In genomic region chr15:84794148-84794547, GRCh38 we compare ENCODE assay signal across 26 cellular contexts.
"Had no signal": no experiment of that assay in that cellular context is flagged by ENCODE, and none has a peak within 500 bp of the region (broad histone marks: within the 10 kb centered on the region; RNA-seq: fewer than 3 reads in every experiment).

No MANE protein-coding gene starts in this region.

- H3K27me3 ChIP-seq: colonic mucosa, dorsolateral prefrontal cortex, esophagus muscularis mucosa, esophagus squamous epithelium, foreskin keratinocyte, gastrocnemius medialis, gastroesophageal sphincter, heart left ventricle, heart right ventricle had no signal

- H3K27ac ChIP-seq: colonic mucosa, coronary artery, dorsolateral prefrontal cortex, epithelial cell of prostate, esophagus muscularis mucosa, esophagus squamous epithelium, foreskin keratinocyte, gastroesophageal sphincter, heart left ventricle, heart right ventricle had no signal

- H3K27me3 Mint-ChIP-seq: dendritic cell treated with granulocyte-macrophage colony-stimulating factor and Interleukin-4, amounts not matched to agents 40 ng/mL and 50 ng/mL, for 4 days; effector memory CD8-positive, alpha-beta T cell had no signal

- DNase-seq: colonic mucosa; cortex of kidney; dermis blood vessel endothelial cell; dorsolateral prefrontal cortex; effector CD4-positive, alpha-beta T cell; effector CD8-positive, alpha-beta T cell; effector memory CD4-positive, alpha-beta T cell; effector memory CD8-positive, alpha-beta T cell; endodermal cell; erythroblast; esophagus squamous epithelium; foreskin fibroblast; foreskin keratinocyte; foreskin melanocyte; gastrocnemius medialis; glutamatergic neuron; heart left ventricle; heart right ventricle had no signal

- ATAC-seq: effector memory CD8-positive, alpha-beta T cell; esophagus mucosa; foreskin keratinocyte; gastrocnemius medialis; gastroesophageal sphincter; heart left ventricle; heart right ventricle had no signal

- H3K4me3 Mint-ChIP-seq: dendritic cell treated with granulocyte-macrophage colony-stimulating factor and Interleukin-4, amounts not matched to agents 40 ng/mL and 50 ng/mL, for 4 days; effector memory CD8-positive, alpha-beta T cell; endodermal cell had no signal

- H3K9me3 Mint-ChIP-seq: dendritic cell treated with granulocyte-macrophage colony-stimulating factor and Interleukin-4, amounts not matched to agents 40 ng/mL and 50 ng/mL, for 4 days; effector memory CD8-positive, alpha-beta T cell; endodermal cell had no signal

- H3K27ac Mint-ChIP-seq: dendritic cell treated with granulocyte-macrophage colony-stimulating factor and Interleukin-4, amounts not matched to agents 40 ng/mL and 50 ng/mL, for 4 days; effector memory CD8-positive, alpha-beta T cell had no signal

- H3K9me3 ChIP-seq: colonic mucosa, esophagus muscularis mucosa, esophagus squamous epithelium, gastrocnemius medialis, gastroesophageal sphincter, heart left ventricle, heart right ventricle had no signal

- H3K4me1 ChIP-seq: colonic mucosa, esophagus squamous epithelium, foreskin keratinocyte had no signal

- FAIRE-seq: colon, endothelial cell of umbilical vein had no signal

- H3K4me3 ChIP-seq: colonic mucosa, coronary artery, dorsolateral prefrontal cortex, esophagus muscularis mucosa, esophagus squamous epithelium, gastrocnemius medialis, gastroesophageal sphincter, heart left ventricle, heart right ventricle had no signal
